In the genomic region with DNA sequence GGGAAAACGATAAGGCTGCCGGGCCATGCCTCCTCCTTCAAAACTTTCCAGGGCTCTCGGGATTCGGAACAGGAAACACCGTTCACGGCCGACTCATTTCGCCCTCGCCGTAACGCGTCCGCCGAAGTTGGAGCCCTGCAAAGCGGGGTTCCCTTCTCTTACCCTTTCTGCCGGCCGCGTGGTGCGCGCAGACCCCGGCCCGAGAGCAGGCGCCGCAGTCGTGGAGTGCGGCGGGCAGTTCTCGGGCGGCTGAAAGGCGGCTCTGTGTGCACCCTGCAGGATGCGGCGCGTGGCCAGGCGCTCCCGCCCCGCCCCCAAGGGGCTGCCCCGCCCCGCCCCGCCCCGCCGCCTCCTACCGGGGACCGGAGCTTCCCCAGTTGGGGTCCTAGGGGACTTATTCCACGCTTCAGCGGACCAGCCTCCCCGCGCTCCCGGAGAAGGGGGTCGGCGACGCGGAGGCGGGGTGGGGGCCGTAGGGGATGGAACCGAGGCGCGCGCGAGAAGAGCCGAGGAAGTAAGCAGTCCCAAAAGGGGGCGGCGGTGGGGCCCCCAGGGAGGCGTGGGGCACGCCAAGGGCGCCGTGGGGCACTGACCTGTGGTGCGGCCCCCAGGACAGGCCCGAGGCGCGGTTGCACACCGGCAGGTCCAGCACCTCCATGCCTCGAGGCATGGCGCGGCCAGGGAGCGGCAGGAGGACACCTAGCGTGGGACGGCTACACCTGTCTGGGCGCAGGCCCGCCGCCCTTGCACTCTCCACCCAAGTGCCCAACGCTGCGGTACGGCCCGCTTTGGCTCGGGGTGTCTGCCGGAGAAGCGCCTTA, we compare ENCODE assay signal across 8 cellular contexts. TPM values are rescaled to one million over a fixed set of nuclear protein-coding genes. Genes with fewer than 3 reads are reported as not detected.
DNase-seq lines count a peak whose midpoint lies in the region; ATAC-seq and TF ChIP-seq lines count a peak whose summit lies in the region.

A gene (minus strand): TSS at position 268 of the 821 bp plus-strand sequence. CDS start 241 bp downstream, at position 27.

- peak within 1 kb of the TSS; percentile 63 for H2AFZ ChIP-seq in H9 (ENCODE audit: low read length)
- no peak within 1 kb of the TSS for H2AFZ ChIP-seq in MM.1S (ENCODE audit: low read length)

- H3F3A ChIP-seq in MM.1S (ENCODE audit: insufficient read depth, low read length) = peaks cover 9% of the 10 kb centered on the region; the same call in 1 of the 2 replicates

- ATAC-seq in activated B cell treated with CpG ODN at 0.5 μM for 24 hours (ENCODE audit: low read depth) = peak; percentile 67

- H3K4me1 Mint-ChIP-seq in H9 (peaks cover 3 to 13% of the 10 kb centered on the region in 2 experiments), activated B cell treated with CpG ODN at 0.5 μM for 24 hours (peaks cover 63% of the 10 kb centered on the region), mesothelial cell of epicardium (peaks cover 8% of the 10 kb centered on the region)

- intact Hi-C loops in activated B cell treated with CpG ODN at 0.5 μM for 24 hours (cut with micrococcal nuclease) (loop anchor here (1.0 to 10.0 kb wide), 10 partner anchors 9 to 1620 kb away; a partner anchor contains a TSS), testis (cut with DNase I; ENCODE audit: low total_unique reads) (no loop called here)

- no peak within 1 kb of the TSS for H4K91ac ChIP-seq in H9 (ENCODE audit: insufficient read length, low read depth, low read length)

- H3K23ac ChIP-seq in H9 (ENCODE audit: insufficient read length, low read depth, low read length) = no peak within 1 kb of the TSS

- no CpG with 5 or more reads among the region's 87 CpGs for WGBS in H9 (ENCODE audit: extremely low coverage, insufficient read length, low lambda C conversion rate)
- 1% methylated on average over 87 of the region's 87 CpGs for WGBS in ectodermal cell, 2 experiments
- WGBS in testis, 2 donors = 0 to 1% methylated on average over 4 to 41 of the region's 87 CpGs

- H3K36me3 Mint-ChIP-seq in H9 (ENCODE audit: insufficient read depth in 1 of 3, low read depth in 3 of 3) (no peaks in the 10 kb centered on the region; a peak in 1 of 7 replicates), activated B cell treated with CpG ODN at 0.5 μM for 24 hours (ENCODE audit: low read depth) (peaks cover 24% of the 10 kb centered on the region), mesothelial cell of epicardium (peaks cover 2% of the 10 kb centered on the region)

- H3K9me3 ChIP-seq in H9 (ENCODE audit: control insufficient read depth, low read depth, low read length) (no peaks in the 10 kb centered on the region), MM.1S (replicated peaks; ENCODE audit: insufficient read depth, low read length) (no peaks in the 10 kb centered on the region), ectodermal cell (ENCODE audit: control insufficient read depth, low read length) (no peaks in the 10 kb centered on the region), testis (no peaks in the 10 kb centered on the region)

- H4K20me1 ChIP-seq in H9 (ENCODE audit: control insufficient read depth, insufficient read depth, insufficient read length) (no peaks in the 10 kb centered on the region), MM.1S (ENCODE audit: insufficient read depth, low read length) (no peaks in the 10 kb centered on the region)

- no peaks in the 10 kb centered on the region for H3K36me3 ChIP-seq in MM.1S (replicated peaks; ENCODE audit: insufficient read depth, low read length)
- no peaks in the 10 kb centered on the region for H3K36me3 ChIP-seq in ectodermal cell (ENCODE audit: control insufficient read depth, insufficient read depth, low read length)
- H3K36me3 ChIP-seq in testis (ENCODE audit: low read depth, missing control alignments) = no peaks in the 10 kb centered on the region

- H3K4ac ChIP-seq in H9 (ENCODE audit: low read depth, low read length) = no peak within 1 kb of the TSS

- no peak within 1 kb of the TSS for H3K27ac Mint-ChIP-seq in H9
- peak within 1 kb of the TSS; percentile 87 for H3K27ac Mint-ChIP-seq in activated B cell treated with CpG ODN at 0.5 μM for 24 hours
- H3K27ac Mint-ChIP-seq in mesothelial cell of epicardium = no peak within 1 kb of the TSS

- peak within 1 kb of the TSS; percentile 54 for H3K4me3 ChIP-seq in MM.1S (ENCODE audit: low read length)
- H3K4me3 ChIP-seq in ectodermal cell (ENCODE audit: insufficient read depth, low read depth, low read length) = peak within 1 kb of the TSS; percentile 49
- H3K4me3 ChIP-seq in testis = peak within 1 kb of the TSS; percentile 55

- no peak within 1 kb of the TSS for H2AK5ac ChIP-seq in H9 (ENCODE audit: insufficient read length, low read length)

- TF ChIP-seq CTCF in H9 (conservative IDR thresholded peaks at IDR 0.05) = no peak; the same call in 2 of the 3 replicates
- TF ChIP-seq CTCF in MM.1S (IDR thresholded peaks at IDR 0.05; ENCODE audit: low read length) = no peak
- no peak for TF ChIP-seq CTCF in activated B cell treated with CpG ODN at 0.5 μM for 24 hours (IDR thresholded peaks at IDR 0.05)
- no peak for TF ChIP-seq CTCF in mesothelial cell of epicardium (IDR thresholded peaks at IDR 0.05; ENCODE audit: unreplicated experiment)
- TF ChIP-seq CTCF in testis (IDR thresholded peaks at IDR 0.05) = no peak

- H3K9me3 Mint-ChIP-seq in H9 = peaks cover 0 to 2% of the 10 kb centered on the region in 2 experiments; a peak in 1 of 5 replicates
- no peaks in the 10 kb centered on the region for H3K9me3 Mint-ChIP-seq in activated B cell treated with CpG ODN at 0.5 μM for 24 hours
- H3K9me3 Mint-ChIP-seq in mesothelial cell of epicardium = peaks cover 16% of the 10 kb centered on the region

- H3T11ph ChIP-seq in H9 (ENCODE audit: low read length) = no peak within 1 kb of the TSS

- H3K27me3 Mint-ChIP-seq in H9 (ENCODE audit: low read depth) (peaks cover 89% of the 10 kb centered on the region), activated B cell treated with CpG ODN at 0.5 μM for 24 hours (peaks cover 2% of the 10 kb centered on the region), mesothelial cell of epicardium (ENCODE audit: low read depth) (peaks cover 80% of the 10 kb centered on the region)

- peak; percentile 29 to 37 for DNase-seq in NCI-H2081 (lab: John Stamatoyannopoulos, UW)
- no peak for DNase-seq in NCI-H2081 treated with DMSO at 0.1 percent for 48 hours (lab: John Stamatoyannopoulos, UW)
- DNase-seq in H9 = peak; percentile 65
- DNase-seq in MM.1S = peak; percentile 8
- DNase-seq in activated B cell treated with CpG ODN at 0.5 μM for 24 hours = peak; percentile 60
- DNase-seq in mesothelial cell of epicardium (ENCODE audit: low spot score in 2 of 2, unreplicated experiment in 2 of 2) = peak; percentile 27 to 47
- peak; percentile 55 for DNase-seq in testis

- no peak within 1 kb of the TSS for H4K8ac ChIP-seq in H9 (replicated peaks; ENCODE audit: insufficient read length, low read depth, low read length)

- H3K27ac ChIP-seq in H9 (ENCODE audit: insufficient read length, low read depth, low read length) = no peak within 1 kb of the TSS
- no peak within 1 kb of the TSS for H3K27ac ChIP-seq in MM.1S (ENCODE audit: low read length)
- H3K27ac ChIP-seq in ectodermal cell (ENCODE audit: insufficient read depth, low read depth, low read length, poor library complexity, severe bottlenecking) = no peak within 1 kb of the TSS
- peak within 1 kb of the TSS in 1 of 2 donors; percentile 45 for H3K27ac ChIP-seq in testis

- no peak within 1 kb of the TSS for H3K18ac ChIP-seq in H9 (ENCODE audit: insufficient read length, low read depth, low read length)

- CTCF ChIA-PET in activated B cell treated with CpG ODN at 0.5 μM for 24 hours (lab: Charles Lee) = interaction anchor here (3.8 kb wide), 1 partner anchor 53 kb away, joined by 42 read pairs; no protein-coding TSS in a partner anchor

- H3K4me1 ChIP-seq in H9 (ENCODE audit: insufficient read depth, low read length) (no peaks in the 10 kb centered on the region), MM.1S (ENCODE audit: low read length) (no peaks in the 10 kb centered on the region), ectodermal cell (ENCODE audit: control insufficient read depth, insufficient read depth, low read length) (no peaks in the 10 kb centered on the region), testis (peaks cover 10% of the 10 kb centered on the region)

- H3K14ac ChIP-seq in H9 (ENCODE audit: insufficient read depth, low read length) = peak within 1 kb of the TSS; percentile 1; the same call in 1 of the 2 replicates

- H2BK15ac ChIP-seq in H9 (ENCODE audit: low read depth, low read length) = no peak within 1 kb of the TSS

- POLR2A ChIA-PET in activated B cell treated with CpG ODN at 0.5 μM for 24 hours (lab: Charles Lee) = interaction anchor here (0.6 to 3.6 kb wide), 4 partner anchors 42 to 279 kb away, joined by 3 to 23 read pairs (median 8); a partner anchor contains a TSS

- no peak within 1 kb of the TSS for H2BK5ac ChIP-seq in H9 (ENCODE audit: insufficient read length, low read length)

- no peaks in the 10 kb centered on the region for H3K79me2 ChIP-seq in H9 (ENCODE audit: insufficient read depth, low read length)
- no peaks in the 10 kb centered on the region for H3K79me2 ChIP-seq in MM.1S (ENCODE audit: low read length)

- H3K56ac ChIP-seq in H9 (ENCODE audit: insufficient read length, low read depth, low read length) = no peak within 1 kb of the TSS

- H3K79me1 ChIP-seq in H9 (ENCODE audit: insufficient read depth, low read depth, low read length, poor library complexity, severe bottlenecking) = no peaks in the 10 kb centered on the region

- H4K5ac ChIP-seq in H9 (ENCODE audit: insufficient read length, low read depth, low read length) = no peak within 1 kb of the TSS

- peaks cover 22% of the 10 kb centered on the region for H3K27me3 ChIP-seq in H9 (ENCODE audit: insufficient read depth, low read length)
- peaks cover 14% of the 10 kb centered on the region for H3K27me3 ChIP-seq in MM.1S (replicated peaks; ENCODE audit: insufficient read depth, low read length)
- H3K27me3 ChIP-seq in ectodermal cell (ENCODE audit: control insufficient read depth, insufficient read depth, low read length, poor library complexity, severe bottlenecking) = peaks cover 81% of the 10 kb centered on the region
- no peaks in the 10 kb centered on the region for H3K27me3 ChIP-seq in testis

- no peak within 1 kb of the TSS for H2BK12ac ChIP-seq in H9 (ENCODE audit: insufficient read length, low read depth, low read length)

- H3K9ac ChIP-seq in H9 (ENCODE audit: extremely low read depth, insufficient read length, low read length) (peak within 1 kb of the TSS; percentile 52), MM.1S (ENCODE audit: low read length) (no peak within 1 kb of the TSS)

- H3K4me3 Mint-ChIP-seq in H9 = peak within 1 kb of the TSS; percentile 71 to 86
- peak within 1 kb of the TSS; percentile 85 for H3K4me3 Mint-ChIP-seq in activated B cell treated with CpG ODN at 0.5 μM for 24 hours
- peak within 1 kb of the TSS; percentile 69 for H3K4me3 Mint-ChIP-seq in mesothelial cell of epicardium

- no peaks in the 10 kb centered on the region for H3K9me2 ChIP-seq in MM.1S (replicated peaks; ENCODE audit: insufficient read depth, low read length)

- TF ChIP-seq POLR2A in testis (IDR thresholded peaks at IDR 0.05) = no peak

- H3K23me2 ChIP-seq in H9 (ENCODE audit: insufficient read length, low read depth, low read length, poor library complexity, severe bottlenecking) = peaks cover 6% of the 10 kb centered on the region

- peak within 1 kb of the TSS; percentile 97 for H3K4me2 ChIP-seq in H9 (ENCODE audit: insufficient read depth, insufficient read length, low read length)
- H3K4me2 ChIP-seq in MM.1S (ENCODE audit: low read depth, low read length) = peak within 1 kb of the TSS; percentile 82

- no peak within 1 kb of the TSS for H2BK120ac ChIP-seq in H9 (ENCODE audit: low read depth, low read length, poor library complexity, severe bottlenecking)

- no peak within 1 kb of the TSS for H2BK20ac ChIP-seq in H9 (ENCODE audit: low read depth, low read length, poor library complexity, severe bottlenecking)

RNA-seq across cellular contexts. Expression of the gene that starts here (rescaled TPM):
- total RNA-seq in H9 (2021) (0.70 and 1.3 TPM in 2 replicates), activated B cell treated with CpG ODN at 0.5 μM for 24 hours (60.1 and 80.2 TPM in 2 replicates), mesothelial cell of epicardium (0.50 to 0.96 TPM (median 0.82 TPM) in 3 replicates), testis (1 to 10 TPM; 2.5 to 3.2 TPM)
- 0.41 TPM for polyA plus RNA-seq in ectodermal cell (2013, experiment 1 of 4)
- polyA plus RNA-seq in ectodermal cell (2013, experiment 2 of 4) = 0.75 TPM
- 0.37 TPM for polyA plus RNA-seq in ectodermal cell (2013, experiment 3 of 4)
- polyA plus RNA-seq in ectodermal cell (2013, experiment 4 of 4) = 0.49 TPM
- 6.3 TPM for polyA plus RNA-seq in testis (ENCODE audit: insufficient read depth, low read depth, low replicate concordance)

Comparison
In these comparisons a context has a peak if more than half of its experiments do, and no peak if none do; other contexts are left out.
1. RNA of the gene that starts here (total RNA-seq): 60.1 to 80.2 TPM in activated B cell treated with CpG ODN at 0.5 μM for 24 hours; 2.5 to 3.2 TPM in testis, 0.70 to 1.3 TPM in H9 and 0.50 to 0.96 TPM in mesothelial cell of epicardium; every median in the first group is over 10 times any median in the second.
2. Peak in DNase-seq in mesothelial cell of epicardium; RNA of the gene not detected or under 1 TPM.
3. Peak in every context shown above with its lines, with median percentiles within 50 percentile points of each other: H3K4me3 Mint-ChIP-seq and H3K4me3 ChIP-seq.